In genomic region chr2:7796200-7796563, GRCh38 we compare ENCODE assay signal across 19 cellular contexts.
A peak's percentile ranks its signal among the peaks of the same experiment; 100 is the strongest.
DNase-seq lines count a peak whose midpoint lies in the region; ATAC-seq, FAIRE-seq and TF ChIP-seq lines count a peak whose summit lies in the region.
"Had no signal": no experiment of that assay in that cellular context is flagged by ENCODE, and none has a peak within 500 bp of the region (broad histone marks: within the 10 kb centered on the region; RNA-seq: fewer than 3 reads in every experiment).

No MANE protein-coding gene starts in this region.

- H3K79me2 ChIP-seq in OCI-LY3 (ENCODE audit: low read length) (no peaks in the 10 kb centered on the region), H1 (ENCODE audit: control insufficient read depth in 1 of 2, insufficient read depth in 2 of 2, low read length in 2 of 2) (no peaks in the 10 kb centered on the region)

- H3K23me2 ChIP-seq in H1 (ENCODE audit: low read depth, low read length), result no peaks in the 10 kb centered on the region; the same call in 1 of the 2 replicates

- no peaks in the 10 kb centered on the region for H3K27me3 ChIP-seq in OCI-LY3 (ENCODE audit: low read depth, low read length)
- no peaks in the 10 kb centered on the region for H3K27me3 ChIP-seq in H1 (replicated peaks in 1 of 4; ENCODE audit: control insufficient read depth in 3 of 4, extremely low read depth in 1 of 4, insufficient read depth in 3 of 4, low read length in 3 of 4)
- no peaks in the 10 kb centered on the region for H3K27me3 ChIP-seq in skeletal muscle satellite cell (ENCODE audit: control insufficient read depth, insufficient read depth, low read length)

- peaks cover 21% of the 10 kb centered on the region for H3K9me3 Mint-ChIP-seq in activated CD4-positive, alpha-beta T cell treated with anti-CD3 and anti-CD28 coated beads, Interleukin-2, amount 10 ng/mL, durations not matched to agents 24 days and 14 days
- no peaks in the 10 kb centered on the region for H3K9me3 Mint-ChIP-seq in osteocyte (ENCODE audit: unreplicated experiment)

- H3K4me1 ChIP-seq in OCI-LY3 (ENCODE audit: low read length), result peaks cover 14% of the 10 kb centered on the region
- no peaks in the 10 kb centered on the region for H3K4me1 ChIP-seq in H1 (replicated peaks in 1 of 4; ENCODE audit: control insufficient read depth in 3 of 4, insufficient read depth in 4 of 4, low read length in 3 of 4)
- H3K4me1 ChIP-seq in skeletal muscle satellite cell (ENCODE audit: control insufficient read depth, insufficient read depth, low read length), result peaks cover 8% of the 10 kb centered on the region

- peak overlapping the region; percentile 73; the same call in 1 of the 2 replicates for H2BK15ac ChIP-seq in H1 (ENCODE audit: low read length)

- H3K4me3 Mint-ChIP-seq in activated CD4-positive, alpha-beta T cell treated with anti-CD3 and anti-CD28 coated beads, Interleukin-2, amount 10 ng/mL, durations not matched to agents 24 days and 14 days, result no peak overlapping the region
- no peak overlapping the region for H3K4me3 Mint-ChIP-seq in osteocyte (ENCODE audit: unreplicated experiment)
- H3K4me3 Mint-ChIP-seq: WTC11 had no signal

- peak overlapping the region; percentile 85 for H3K27ac Mint-ChIP-seq in activated CD4-positive, alpha-beta T cell treated with anti-CD3 and anti-CD28 coated beads, Interleukin-2, amount 10 ng/mL, durations not matched to agents 24 days and 14 days
- H3K27ac Mint-ChIP-seq in osteocyte (ENCODE audit: unreplicated experiment), result no peak overlapping the region
- H3K27ac Mint-ChIP-seq: WTC11 had no signal

- no peak for ATAC-seq in GM18511 (IDR thresholded peaks at IDR 0.05; ENCODE audit: unreplicated experiment)
- ATAC-seq: left cardiac atrium, PC-3, WTC11 had no signal

- H4K20me1 ChIP-seq in OCI-LY3 (ENCODE audit: insufficient read depth, low read length) (no peaks in the 10 kb centered on the region), H1 (replicated peaks in 1 of 2; ENCODE audit: control insufficient read depth in 1 of 2, insufficient read depth in 2 of 2, low read length in 2 of 2) (no peaks in the 10 kb centered on the region)

- no peak overlapping the region for H4K5ac ChIP-seq in H1 (ENCODE audit: insufficient read length, low read depth, low read length)

- H3K27me3 Mint-ChIP-seq in activated CD4-positive, alpha-beta T cell treated with anti-CD3 and anti-CD28 coated beads, Interleukin-2, amount 10 ng/mL, durations not matched to agents 24 days and 14 days, result no peaks in the 10 kb centered on the region
- H3K27me3 Mint-ChIP-seq in osteocyte (ENCODE audit: unreplicated experiment), result no peaks in the 10 kb centered on the region

- WGBS in H1 (ENCODE audit: extremely low coverage in 1 of 2, insufficient coverage in 1 of 2, insufficient read length in 1 of 2, insufficient replicate concordance in 2 of 2, low coverage in 1 of 2, low lambda C conversion rate in 2 of 2, missing lambda C conversion rate in 1 of 2), 2 experiments, result 90% methylated on average over 4 of the region's 4 CpGs; no CpG with 5 or more reads in 1 of the 2 experiments

- no peak overlapping the region for H3K14ac ChIP-seq in H1 (ENCODE audit: insufficient read length)

- no peak overlapping the region for H2BK5ac ChIP-seq in H1 (ENCODE audit: low read depth, low read length)

- peaks cover 8% of the 10 kb centered on the region for H3K36me3 Mint-ChIP-seq in activated CD4-positive, alpha-beta T cell treated with anti-CD3 and anti-CD28 coated beads, Interleukin-2, amount 10 ng/mL, durations not matched to agents 24 days and 14 days (ENCODE audit: low read depth)
- no peaks in the 10 kb centered on the region for H3K36me3 Mint-ChIP-seq in osteocyte (ENCODE audit: unreplicated experiment)

- H3K23ac ChIP-seq in H1 (ENCODE audit: insufficient read length), result no peak overlapping the region

- no peak overlapping the region for H4K91ac ChIP-seq in H1 (replicated peaks; ENCODE audit: insufficient read length, low read length)

- no peaks in the 10 kb centered on the region for H3K79me1 ChIP-seq in H1 (ENCODE audit: low read depth, low read length)

- TF ChIP-seq CTCF in OCI-LY3 (IDR thresholded peaks at IDR 0.05; ENCODE audit: low read depth, low read length), result no peak
- TF ChIP-seq CTCF in H1 (IDR thresholded peaks at IDR 0.05; ENCODE audit: control extremely low read depth in 1 of 3, insufficient read depth in 1 of 3, low read depth in 1 of 3, low read length in 3 of 3), result no peak
- TF ChIP-seq CTCF in osteocyte (IDR thresholded peaks at IDR 0.05), result no peak

- H3K4me3 ChIP-seq in OCI-LY3 (ENCODE audit: low read length) (peak overlapping the region; percentile 14; the same call in 1 of the 2 replicates), H1 (ENCODE audit: extremely low read depth in 1 of 4, insufficient read depth in 2 of 4, low read depth in 3 of 4, low read length in 4 of 4) (no peak overlapping the region), skeletal muscle satellite cell (ENCODE audit: low read length) (no peak overlapping the region)
- H3K4me3 ChIP-seq: coronary artery had no signal

- FAIRE-seq in H1 (lab: Jason Lieb, UNC), result no peak
- FAIRE-seq: bronchial epithelial cell had no signal

- no peak overlapping the region for H2BK12ac ChIP-seq in H1 (ENCODE audit: low read depth, low read length)

- H3K4me2 ChIP-seq in OCI-LY3 (ENCODE audit: low read length), result peak overlapping the region; percentile 46
- H3K4me2 ChIP-seq in H1 (ENCODE audit: insufficient read depth in 1 of 2, low read depth in 2 of 2, low read length in 2 of 2), result no peak overlapping the region
- H3K4me2 ChIP-seq in skeletal muscle satellite cell (ENCODE audit: low read length), result peak overlapping the region; percentile 59

- H3K27ac ChIP-seq in OCI-LY3 (ENCODE audit: low read length) (no peak overlapping the region), H1 (ENCODE audit: low read depth, low read length) (no peak overlapping the region)
- H3K27ac ChIP-seq: C4-2B, coronary artery had no signal

- no peak overlapping the region for H2AK5ac ChIP-seq in H1 (ENCODE audit: low read depth, low read length)

- H2AFZ ChIP-seq in OCI-LY3 (ENCODE audit: low read depth, low read length) (peak overlapping the region; percentile 23; the same call in 1 of the 2 replicates), H1 (ENCODE audit: low read length) (no peak overlapping the region)

- intact Hi-C loops in activated CD4-positive, alpha-beta T cell treated with anti-CD3 and anti-CD28 coated beads, Interleukin-2, amount 10 ng/mL, durations not matched to agents 24 days and 14 days (cut with micrococcal nuclease), result no loop called here

- no peak overlapping the region for H3K56ac ChIP-seq in H1 (replicated peaks; ENCODE audit: insufficient read length, low read depth, low read length)

- H3K36me3 ChIP-seq in OCI-LY3 (replicated peaks; ENCODE audit: low read depth, low read length), result no peaks in the 10 kb centered on the region
- no peaks in the 10 kb centered on the region for H3K36me3 ChIP-seq in H1 (ENCODE audit: control insufficient read depth in 2 of 4, insufficient read depth in 4 of 4, low read length in 3 of 4)
- no peaks in the 10 kb centered on the region for H3K36me3 ChIP-seq in skeletal muscle satellite cell (ENCODE audit: insufficient read depth, low read length)

- H3K9ac ChIP-seq in OCI-LY3 (ENCODE audit: low read length) (no peak overlapping the region), H1 (replicated peaks in 1 of 4; ENCODE audit: extremely low read depth in 1 of 4, low read depth in 3 of 4, low read length in 3 of 4) (no peak overlapping the region), skeletal muscle satellite cell (ENCODE audit: low read depth, low read length) (no peak overlapping the region)

- H4K8ac ChIP-seq in H1 (ENCODE audit: extremely low read depth, insufficient read depth, low read length), result no peak overlapping the region

- 0 out of 2 replicates have a peak overlapping the region, but pooled peaks have one; percentile 39 for H3K18ac ChIP-seq in H1 (ENCODE audit: extremely low read depth, low read length)

- TF ChIP-seq RAD21 in H1 (IDR thresholded peaks at IDR 0.05 in 1 of 2, conservative IDR thresholded peaks at IDR 0.05 in 1 of 2; ENCODE audit: low read depth in 2 of 2, low read length in 2 of 2), result no peak

- POLR2A ChIA-PET in H1 (lab: Charles Lee; ENCODE audit: partially characterized antibody), result no interaction called here

- H3K9me3 ChIP-seq in OCI-LY3 (ENCODE audit: insufficient read depth, low read length) (peaks cover under 1% of the 10 kb centered on the region; the same call in 1 of the 2 replicates), H1 (ENCODE audit: insufficient read depth in 2 of 2, low read depth in 1 of 2, low read length in 1 of 2) (peaks cover 7 to 14% of the 10 kb centered on the region in 2 experiments), skeletal muscle satellite cell (replicated peaks; ENCODE audit: low read length) (no peaks in the 10 kb centered on the region)

- no peak overlapping the region for H2BK20ac ChIP-seq in H1 (ENCODE audit: low read length)

- CTCF ChIA-PET in H1 (lab: Charles Lee; ENCODE audit: partially characterized antibody), result interaction anchor here (0.6 kb wide), 1 partner anchor 89 kb away, joined by 4 read pairs; no protein-coding TSS in a partner anchor

- peaks cover 8% of the 10 kb centered on the region for H3K4me1 Mint-ChIP-seq in activated CD4-positive, alpha-beta T cell treated with anti-CD3 and anti-CD28 coated beads, Interleukin-2, amount 10 ng/mL, durations not matched to agents 24 days and 14 days
- H3K4me1 Mint-ChIP-seq in osteocyte (ENCODE audit: unreplicated experiment), result peaks cover 7% of the 10 kb centered on the region

- no peak overlapping the region for H2BK120ac ChIP-seq in H1 (replicated peaks; ENCODE audit: low read depth, low read length)

- no peak overlapping the region for H3K4ac ChIP-seq in H1 (replicated peaks; ENCODE audit: insufficient read length, low read depth, low read length)

- no peak for TF ChIP-seq POLR2A in H1 (IDR thresholded peaks at IDR 0.05; ENCODE audit: control extremely low read depth in 1 of 2, low read depth in 2 of 2, low read length in 2 of 2)

- DNase-seq in activated CD4-positive, alpha-beta T cell treated with anti-CD3 and anti-CD28 coated beads, Interleukin-2, amount 10 ng/mL, durations not matched to agents 24 days and 14 days, result no peak
- DNase-seq in activated CD4-positive, alpha-beta T cell treated with anti-CD3 and anti-CD28 coated beads for 4 hours, result no peak
- DNase-seq in H1 (ENCODE audit: low read depth in 1 of 2, low spot score in 2 of 2), result no peak
- no peak for DNase-seq in osteocyte (ENCODE audit: extremely low spot score, unreplicated experiment)
- DNase-seq in SKM-1 treated with dmso at 0.1 percent for 144 hours (lab: John Stamatoyannopoulos, UW; ENCODE audit: unreplicated experiment), result no peak
- DNase-seq: left cardiac atrium; midbrain; MM.1S; NCI-H1694; PC-3; stimulated activated CD4-positive, alpha-beta T cell treated with anti-CD3 and anti-CD28 coated beads, Interleukin-12 subunit alpha, Interleukin-12 subunit beta, amount 100 ng/mL, for 4 hours; T-helper 9 cell had no signal

- no peak for TF ChIP-seq EP300 in H1 (IDR thresholded peaks at IDR 0.05; ENCODE audit: borderline replicate concordance in 1 of 2, low read depth in 2 of 2, low read length in 2 of 2)

TF ChIP-seq in H1, 55 proteins besides CTCF, POLR2A, EP300 and RAD21 (continues in another document):
- TF ChIP-seq RXRA (IDR thresholded peaks at IDR 0.05; ENCODE audit: insufficient read depth, low read depth, low read length) (no peak), FOSL1 (IDR thresholded peaks at IDR 0.05; ENCODE audit: insufficient read depth, low read depth, low read length) (no peak), SUZ12 (IDR thresholded peaks at IDR 0.05; ENCODE audit: low read length) (no peak), ASH2L (IDR thresholded peaks at IDR 0.05; ENCODE audit: low read length) (no peak)

Comparison
In these comparisons a context has a peak if more than half of its experiments do, and no peak if none do; other contexts are left out.
1. H3K4me2 ChIP-seq: peak in OCI-LY3 (single experiment) and skeletal muscle satellite cell (single experiment); none in H1 (0 of 2).